In genomic region chr3:53219897-53220483, GRCh38 we compare ENCODE assay signal across 8 cellular contexts. TPM values are rescaled to one million over a fixed set of nuclear protein-coding genes. Genes with fewer than 3 reads are reported as not detected.
DNase-seq lines count a peak whose midpoint lies in the region; ATAC-seq and TF ChIP-seq lines count a peak whose summit lies in the region.

No MANE protein-coding gene starts in this region.

- peaks cover 11% of the 10 kb centered on the region for H3K36me3 Mint-ChIP-seq in activated T-cell treated with anti-CD3 and anti-CD28 coated beads, Interleukin-2, amount 50 U/mL, for 4 hours (ENCODE audit: insufficient read depth)

- peaks cover 2% of the 10 kb centered on the region for H3K4me1 Mint-ChIP-seq in activated T-cell treated with anti-CD3 and anti-CD28 coated beads, Interleukin-2, amount 50 U/mL, for 4 hours (ENCODE audit: low read depth)

- H3K36me3 ChIP-seq in neural cell (ENCODE audit: insufficient read depth, low read length) = no peaks in the 10 kb centered on the region
- H3K36me3 ChIP-seq in stomach = peaks cover 17 to 30% (median 26%) of the 10 kb centered on the region in 4 donors

- no peaks in the 10 kb centered on the region for H3K79me2 ChIP-seq in neural cell (replicated peaks; ENCODE audit: insufficient read depth, low read length)

- H3K9ac ChIP-seq in neural cell (ENCODE audit: low read length) = no peak overlapping the region

- no peaks in the 10 kb centered on the region for H3K9me3 ChIP-seq in neural cell (ENCODE audit: low read length)
- no peaks in the 10 kb centered on the region for H3K9me3 ChIP-seq in stomach

- no peaks in the 10 kb centered on the region for H4K20me1 ChIP-seq in neural cell (ENCODE audit: insufficient read depth)

- H3K4me3 ChIP-seq in neural cell (ENCODE audit: low read length) = no peak overlapping the region
- H3K4me3 ChIP-seq in stomach = no peak overlapping the region

- peak; percentile 71 for ATAC-seq in GM19397 (IDR thresholded peaks at IDR 0.05; ENCODE audit: unreplicated experiment)
- ATAC-seq in activated T-cell treated with anti-CD3 and anti-CD28 coated beads, Interleukin-2, amount 50 U/mL, for 4 hours = peak; percentile 84

- no peak overlapping the region for H3K4me3 Mint-ChIP-seq in activated T-cell treated with anti-CD3 and anti-CD28 coated beads, Interleukin-2, amount 50 U/mL, for 4 hours

- no peaks in the 10 kb centered on the region for H3K9me2 ChIP-seq in neural cell (ENCODE audit: insufficient read depth, low read length)

- TF ChIP-seq POLR2A in stomach (IDR thresholded peaks at IDR 0.05) = no peak

- H3F3A ChIP-seq in neural cell (ENCODE audit: insufficient read depth, low read length, poor library complexity, severe bottlenecking) = no peaks in the 10 kb centered on the region

- no peaks in the 10 kb centered on the region for H3K27me3 Mint-ChIP-seq in activated T-cell treated with anti-CD3 and anti-CD28 coated beads, Interleukin-2, amount 50 U/mL, for 4 hours (ENCODE audit: low read depth)

- TF ChIP-seq EP300 in neural cell (conservative IDR thresholded peaks at IDR 0.05; ENCODE audit: poor library complexity, severe bottlenecking) (no peak), stomach (IDR thresholded peaks at IDR 0.05) (no peak)

- peaks cover 0 to 5% (median 0%) of the 10 kb centered on the region in 4 donors for H3K4me1 ChIP-seq in stomach

- 43 to 46% (median 45%) methylated on average over 10 of the region's 10 CpGs for WGBS in stomach, 5 donors

- TF ChIP-seq CTCF in C4-2B (conservative IDR thresholded peaks at IDR 0.05) (peak; percentile 95), neural cell (IDR thresholded peaks at IDR 0.05; ENCODE audit: poor library complexity, severe bottlenecking) (peak; percentile 71), stomach (IDR thresholded peaks at IDR 0.05) (peak in 5 of 7 experiments; percentile 80 to 88 (median 86))

- H3K9me3 Mint-ChIP-seq in activated T-cell treated with anti-CD3 and anti-CD28 coated beads, Interleukin-2, amount 50 U/mL, for 4 hours = no peaks in the 10 kb centered on the region

- TF ChIP-seq RAD21 in neural cell (conservative IDR thresholded peaks at IDR 0.05) = peak; percentile 51

- H3K27me3 ChIP-seq in neural cell (ENCODE audit: insufficient read depth, low read depth, low read length) (no peaks in the 10 kb centered on the region), stomach (no peaks in the 10 kb centered on the region)

- DNase-seq in HUDEP-2 (lab: John Stamatoyannopoulos, UW; ENCODE audit: unreplicated experiment in 76 of 76) (peak in 74 of 76 experiments; percentile 6 to 90 (median 71)), fibroblast of gingiva (ENCODE audit: low read depth) (peak; percentile 77), stomach (peak; percentile 90)
- DNase-seq in activated T-cell treated with anti-CD3 and anti-CD28 coated beads, Interleukin-2, amount 50 U/mL, for 4 hours = peak; percentile 67

- no peak overlapping the region for H3K4me2 ChIP-seq in neural cell (ENCODE audit: low read length)

- no peak overlapping the region for H2AFZ ChIP-seq in neural cell (ENCODE audit: low read depth, low read length)

- intact Hi-C loops in stomach (cut with DNase I; ENCODE audit: low total_unique reads) = no loop called here

- H3K27ac ChIP-seq in C4-2B (no peak overlapping the region), neural cell (ENCODE audit: low read length) (no peak overlapping the region), stomach (no peak overlapping the region)

TF ChIP-seq in PFSK-1, 5 proteins besides CTCF, POLR2A, EP300 and RAD21:
- no peak for TF ChIP-seq POLR2AphosphoS5 (IDR thresholded peaks at IDR 0.05; ENCODE audit: low read depth, low read length)
- TF ChIP-seq FOXP2 (optimal IDR thresholded peaks at IDR 0.05; ENCODE audit: borderline replicate concordance, extremely low read depth, extremely low read length, insufficient read depth) = peak; percentile 27
- TF ChIP-seq TAF1 (IDR thresholded peaks at IDR 0.05; ENCODE audit: borderline replicate concordance, insufficient read depth, low read length) = no peak
- no peak for TF ChIP-seq REST (IDR thresholded peaks at IDR 0.05; ENCODE audit: insufficient read depth in 1 of 2, low read depth in 2 of 2, low read length in 2 of 2)
- TF ChIP-seq SIN3A (IDR thresholded peaks at IDR 0.05; ENCODE audit: borderline replicate concordance, insufficient read depth, low read length) = no peak
TF ChIP-seq in PFSK-1: peak in this region for 1.

TF ChIP-seq in neural cell, 6 proteins besides CTCF, POLR2A, EP300 and RAD21:
- TF ChIP-seq REST (IDR thresholded peaks at IDR 0.05; ENCODE audit: borderline replicate concordance) = no peak
- TF ChIP-seq MXI1 (conservative IDR thresholded peaks at IDR 0.05; ENCODE audit: poor library complexity, severe bottlenecking) = no peak
- no peak for TF ChIP-seq TAF1 (IDR thresholded peaks at IDR 0.05; ENCODE audit: low read depth)
- no peak for TF ChIP-seq SMC3 (conservative IDR thresholded peaks at IDR 0.05; ENCODE audit: poor library complexity)
- no peak for TF ChIP-seq EZH2 (IDR thresholded peaks at IDR 0.05; ENCODE audit: borderline replicate concordance, insufficient read depth, low read length, poor library complexity, severe bottlenecking)
- no peak for TF ChIP-seq POLR2AphosphoS5 (IDR thresholded peaks at IDR 0.05)

RNA-seq across cellular contexts. Expression of gene TKT, which starts 35.8 kb away (rescaled TPM):
- 559 TPM for polyA plus RNA-seq in PFSK-1 (2012; ENCODE audit: insufficient read length, low read depth)
- total RNA-seq in activated T-cell treated with anti-CD3 and anti-CD28 coated beads, Interleukin-2, amount 50 U/mL, for 4 hours = 100 to 1,000 TPM; 287 to 334 (median 331) TPM
- polyA plus RNA-seq in neural cell (194 and 246 TPM in 2 replicates), stomach (100 to 1,000 TPM in 2 of 3 donors, 10 to 100 TPM in 1; 84.9 to 385 (median 118) TPM)
- polyA minus RNA-seq in neural cell = 150 and 173 TPM in 2 replicates
- 100 to 1,000 TPM in 3 of 5 donors, 10 to 100 TPM in 2; 88.3 to 247 (median 162) TPM for total RNA-seq in stomach

RNA-seq across cellular contexts. Expression of gene PRKCD, which starts 59.0 kb away (rescaled TPM):
- polyA plus RNA-seq in PFSK-1 (2012; ENCODE audit: insufficient read length, low read depth) = 15.3 TPM
- total RNA-seq in activated T-cell treated with anti-CD3 and anti-CD28 coated beads, Interleukin-2, amount 50 U/mL, for 4 hours = 10 to 100 TPM; 15.7 to 24.3 (median 19.1) TPM
- not detected in 2 replicates for polyA plus RNA-seq in neural cell
- not detected in 2 replicates for polyA minus RNA-seq in neural cell
- 100 to 1,000 TPM in 1 of 5 donors, 10 to 100 TPM in 4; 15.6 to 117 (median 37.9) TPM for total RNA-seq in stomach
- polyA plus RNA-seq in stomach = 10 to 100 TPM; 20.5 to 56.1 (median 36.4) TPM
